14 cellular contexts compared by ENCODE assay signal in the genomic region with DNA sequence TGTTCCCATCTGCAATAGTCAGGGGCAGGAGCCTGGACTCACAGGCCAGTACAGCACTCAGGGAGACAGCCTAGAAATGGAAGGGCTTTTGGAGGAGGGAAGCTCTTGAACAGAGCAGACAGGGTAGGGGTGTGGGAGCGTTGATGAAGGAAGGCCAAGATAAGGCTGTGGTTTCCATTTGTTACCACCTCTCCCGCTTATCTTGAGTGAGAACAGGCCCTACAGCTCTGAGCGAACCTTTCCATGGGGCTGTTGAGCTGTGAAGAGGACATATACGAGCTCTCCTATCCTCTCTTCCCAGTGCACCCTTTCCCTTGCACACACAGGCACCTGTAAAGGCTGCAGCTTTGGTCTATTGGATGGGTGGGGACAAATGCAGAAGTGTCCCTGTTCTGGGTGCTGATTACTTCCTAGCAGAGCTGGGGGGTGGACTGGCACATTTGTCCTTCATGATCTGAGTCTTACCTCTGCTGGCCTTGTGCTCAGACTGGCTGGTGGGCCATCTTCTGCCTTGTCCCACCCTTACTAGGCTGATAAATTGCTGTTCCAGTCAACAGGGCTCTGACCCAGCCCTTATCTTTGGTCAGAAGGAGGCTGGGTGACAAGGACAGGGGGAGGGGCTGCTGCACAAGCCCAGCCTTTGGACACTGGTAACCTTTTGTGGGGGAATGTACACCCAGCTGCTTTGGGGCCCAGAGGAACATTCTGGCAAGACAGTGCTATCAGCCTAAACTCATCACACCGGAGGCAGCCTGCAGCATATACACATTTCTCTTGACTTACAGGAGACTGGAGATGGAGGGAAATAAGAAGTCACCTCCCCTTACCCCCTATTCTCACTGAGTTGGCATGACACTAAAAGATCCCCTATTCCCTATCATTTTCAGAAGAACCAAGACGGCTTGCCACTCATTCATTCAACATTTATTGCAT.
DNase-seq lines count a peak whose midpoint lies in the region; ATAC-seq and TF ChIP-seq lines count a peak whose summit lies in the region.
"Had no signal": no experiment of that assay in that cellular context is flagged by ENCODE, and none has a peak within 500 bp of the region (broad histone marks: within the 10 kb centered on the region; RNA-seq: fewer than 3 reads in every experiment).

No MANE protein-coding gene starts in this region.

- peak overlapping the region; percentile 35 for H3K4me3 Mint-ChIP-seq in activated CD8-positive, alpha-beta T cell treated with anti-CD3 and anti-CD28 coated beads, Interleukin-2, amount 10 ng/mL, durations not matched to agents 7 days and 5 days
- H3K4me3 Mint-ChIP-seq in activated CD8-positive, alpha-beta T cell treated with anti-CD3 and anti-CD28 coated beads for 36 hours, result no peak overlapping the region
- H3K4me3 Mint-ChIP-seq: activated T-cell treated with anti-CD3 and anti-CD28 coated beads, Interleukin-2, amount 50 U/mL, for 4 hours had no signal

- POLR2A ChIA-PET in activated CD8-positive, alpha-beta T cell treated with anti-CD3 and anti-CD28 coated beads, Interleukin-2, amount 10 ng/mL, durations not matched to agents 7 days and 5 days (lab: Charles Lee), result no interaction called here
- POLR2A ChIA-PET in activated CD8-positive, alpha-beta T cell treated with anti-CD3 and anti-CD28 coated beads for 36 hours (lab: Charles Lee), result interaction anchor here (0.7 kb wide), 1 partner anchor 9 kb away, joined by 3 read pairs; no protein-coding TSS in a partner anchor

- H3K9me3 Mint-ChIP-seq in activated CD8-positive, alpha-beta T cell treated with anti-CD3 and anti-CD28 coated beads, Interleukin-2, amount 10 ng/mL, durations not matched to agents 7 days and 5 days (ENCODE audit: insufficient read depth), result no peaks in the 10 kb centered on the region
- no peaks in the 10 kb centered on the region for H3K9me3 Mint-ChIP-seq in activated CD8-positive, alpha-beta T cell treated with anti-CD3 and anti-CD28 coated beads for 36 hours
- H3K9me3 Mint-ChIP-seq: activated T-cell treated with anti-CD3 and anti-CD28 coated beads, Interleukin-2, amount 50 U/mL, for 4 hours; IgD-negative memory B cell had no signal

- H3K27me3 ChIP-seq in heart right ventricle (no peaks in the 10 kb centered on the region), gastrocnemius medialis (no peaks in the 10 kb centered on the region), esophagus muscularis mucosa (no peaks in the 10 kb centered on the region)
- H3K27me3 ChIP-seq: neutrophil, spleen, thyroid gland had no signal

- H3K36me3 ChIP-seq in heart right ventricle (peaks cover 0 to 11% (median 0%) of the 10 kb centered on the region in 9 donors), gastrocnemius medialis (peaks cover 0 to 26% of the 10 kb centered on the region in 2 donors), esophagus muscularis mucosa (peaks cover 14 to 71% (median 40%) of the 10 kb centered on the region in 4 donors)
- H3K36me3 ChIP-seq: neutrophil had no signal

- no peak for TF ChIP-seq EP300 in esophagus muscularis mucosa (IDR thresholded peaks at IDR 0.05)

- H3K9me3 ChIP-seq in heart right ventricle (no peaks in the 10 kb centered on the region), gastrocnemius medialis (no peaks in the 10 kb centered on the region), esophagus muscularis mucosa (no peaks in the 10 kb centered on the region)
- H3K9me3 ChIP-seq: neutrophil, spleen, thyroid gland had no signal

- CTCF ChIA-PET in activated CD8-positive, alpha-beta T cell treated with anti-CD3 and anti-CD28 coated beads, Interleukin-2, amount 10 ng/mL, durations not matched to agents 7 days and 5 days (lab: Charles Lee), result interaction anchor here (1.2 to 3.7 kb wide), 4 partner anchors 33 to 221 kb away, joined by 3 to 14 read pairs (median 4); no protein-coding TSS in a partner anchor
- CTCF ChIA-PET in activated CD8-positive, alpha-beta T cell treated with anti-CD3 and anti-CD28 coated beads for 36 hours (lab: Charles Lee), result interaction anchor here (0.7 to 2.0 kb wide), 2 partner anchors 36 to 45 kb away, joined by 3 to 8 read pairs; no protein-coding TSS in a partner anchor

- in situ Hi-C loops in gastrocnemius medialis (cut with MboI; ENCODE audit: low sequenced_read_pairs in 4 of 4), result no loop called here

- intact Hi-C loops in activated CD8-positive, alpha-beta T cell treated with anti-CD3 and anti-CD28 coated beads for 36 hours (cut with micrococcal nuclease), result no loop called here
- intact Hi-C loops in heart right ventricle (cut with DNase I) (no loop called here), gastrocnemius medialis (cut with DNase I; ENCODE audit: low total_unique reads) (no loop called here), esophagus muscularis mucosa (cut with DNase I) (no loop called here)

- TF ChIP-seq POLR2A in gastrocnemius medialis (IDR thresholded peaks at IDR 0.05) (no peak), esophagus muscularis mucosa (IDR thresholded peaks at IDR 0.05; ENCODE audit: low read depth) (no peak)

- ATAC-seq in activated CD8-positive, alpha-beta T cell treated with anti-CD3 and anti-CD28 coated beads, Interleukin-2, amount 10 ng/mL, durations not matched to agents 7 days and 5 days, result peak; percentile 43
- no peak for ATAC-seq in activated CD8-positive, alpha-beta T cell treated with anti-CD3 and anti-CD28 coated beads for 36 hours
- ATAC-seq in heart right ventricle (peak; percentile 78 to 93 (median 88)), gastrocnemius medialis (no peak), HG03135 (IDR thresholded peaks at IDR 0.05; ENCODE audit: unreplicated experiment) (no peak)

- H3K4me3 ChIP-seq in heart right ventricle (no peak overlapping the region), gastrocnemius medialis (no peak overlapping the region), esophagus muscularis mucosa (no peak overlapping the region)
- H3K4me3 ChIP-seq: spleen, thyroid gland had no signal

- H3K27ac ChIP-seq in heart right ventricle (peak overlapping the region; percentile 1 to 82 (median 64)), gastrocnemius medialis (peak overlapping the region; percentile 90 to 99 (median 96)), esophagus muscularis mucosa (replicated peaks in 1 of 4) (no peak overlapping the region)
- H3K27ac ChIP-seq: neutrophil, thyroid gland had no signal

- peaks cover 15% of the 10 kb centered on the region for H3K36me3 Mint-ChIP-seq in activated CD8-positive, alpha-beta T cell treated with anti-CD3 and anti-CD28 coated beads, Interleukin-2, amount 10 ng/mL, durations not matched to agents 7 days and 5 days (ENCODE audit: low read depth)
- H3K36me3 Mint-ChIP-seq in activated CD8-positive, alpha-beta T cell treated with anti-CD3 and anti-CD28 coated beads for 36 hours (ENCODE audit: low read depth), result no peaks in the 10 kb centered on the region

- H3K4me1 ChIP-seq in heart right ventricle, result peaks cover 29 to 99% (median 90%) of the 10 kb centered on the region in 9 donors
- H3K4me1 ChIP-seq in gastrocnemius medialis, result peaks cover 98 to 99% of the 10 kb centered on the region in 2 donors
- H3K4me1 ChIP-seq in esophagus muscularis mucosa, result peaks cover 86 to 96% (median 91%) of the 10 kb centered on the region in 4 donors

- WGBS in heart right ventricle, 2 donors, result 35 to 49% methylated on average over 6 of the region's 6 CpGs
- 80% methylated on average over 6 of the region's 6 CpGs for WGBS in esophagus muscularis mucosa

- no peak for TF ChIP-seq CTCF in activated CD8-positive, alpha-beta T cell treated with anti-CD3 and anti-CD28 coated beads for 36 hours (IDR thresholded peaks at IDR 0.05)
- TF ChIP-seq CTCF in heart right ventricle (IDR thresholded peaks at IDR 0.05) (no peak), gastrocnemius medialis (IDR thresholded peaks at IDR 0.05 in 4 of 5, conservative IDR thresholded peaks at IDR 0.05 in 1 of 5) (no peak), esophagus muscularis mucosa (IDR thresholded peaks at IDR 0.05) (no peak)

- no peak for DNase-seq in activated CD8-positive, alpha-beta T cell treated with anti-CD3 and anti-CD28 coated beads, Interleukin-2, amount 10 ng/mL, durations not matched to agents 7 days and 5 days
- no peak for DNase-seq in activated CD8-positive, alpha-beta T cell treated with anti-CD3 and anti-CD28 coated beads for 36 hours
- DNase-seq in UCSD-AML1 (lab: John Stamatoyannopoulos, UW; ENCODE audit: unreplicated experiment) (peak; percentile 65), heart right ventricle (peak in 1 of 2 donors; percentile 72), gastrocnemius medialis (no peak), esophagus muscularis mucosa (ENCODE audit: extremely low spot score) (no peak), NCI-H2171 (lab: John Stamatoyannopoulos, UW) (no peak)
- DNase-seq: activated T-cell treated with anti-CD3 and anti-CD28 coated beads, Interleukin-2, amount 50 U/mL, for 4 hours; NCI-H524; spleen; thyroid gland had no signal

- no peaks in the 10 kb centered on the region for H3K27me3 Mint-ChIP-seq in activated CD8-positive, alpha-beta T cell treated with anti-CD3 and anti-CD28 coated beads, Interleukin-2, amount 10 ng/mL, durations not matched to agents 7 days and 5 days (ENCODE audit: low read depth)
- no peaks in the 10 kb centered on the region for H3K27me3 Mint-ChIP-seq in activated CD8-positive, alpha-beta T cell treated with anti-CD3 and anti-CD28 coated beads for 36 hours

- peaks cover 72% of the 10 kb centered on the region for H3K4me1 Mint-ChIP-seq in activated CD8-positive, alpha-beta T cell treated with anti-CD3 and anti-CD28 coated beads, Interleukin-2, amount 10 ng/mL, durations not matched to agents 7 days and 5 days (ENCODE audit: low read depth)
- H3K4me1 Mint-ChIP-seq in activated CD8-positive, alpha-beta T cell treated with anti-CD3 and anti-CD28 coated beads for 36 hours (ENCODE audit: low read depth), result peaks cover 13% of the 10 kb centered on the region

- H3K27ac Mint-ChIP-seq in activated CD8-positive, alpha-beta T cell treated with anti-CD3 and anti-CD28 coated beads, Interleukin-2, amount 10 ng/mL, durations not matched to agents 7 days and 5 days, result peak overlapping the region; percentile 85
- no peak overlapping the region for H3K27ac Mint-ChIP-seq in activated CD8-positive, alpha-beta T cell treated with anti-CD3 and anti-CD28 coated beads for 36 hours
- H3K27ac Mint-ChIP-seq: IgD-negative memory B cell had no signal

Comparison
In these comparisons a context has a peak if more than half of its experiments do, and no peak if none do; other contexts are left out.
1. ATAC-seq: peak in activated CD8-positive, alpha-beta T cell treated with anti-CD3 and anti-CD28 coated beads, Interleukin-2, amount 10 ng/mL, durations not matched to agents 7 days and 5 days (single experiment) and heart right ventricle (8 of 8); none in activated CD8-positive, alpha-beta T cell treated with anti-CD3 and anti-CD28 coated beads for 36 hours (single experiment), gastrocnemius medialis (0 of 2) and HG03135 (single experiment).
2. H3K27ac ChIP-seq: peak in heart right ventricle (10 of 10) and gastrocnemius medialis (4 of 4); none in esophagus muscularis mucosa (0 of 4).